11 cellular contexts compared by ENCODE assay signal in the genomic region with DNA sequence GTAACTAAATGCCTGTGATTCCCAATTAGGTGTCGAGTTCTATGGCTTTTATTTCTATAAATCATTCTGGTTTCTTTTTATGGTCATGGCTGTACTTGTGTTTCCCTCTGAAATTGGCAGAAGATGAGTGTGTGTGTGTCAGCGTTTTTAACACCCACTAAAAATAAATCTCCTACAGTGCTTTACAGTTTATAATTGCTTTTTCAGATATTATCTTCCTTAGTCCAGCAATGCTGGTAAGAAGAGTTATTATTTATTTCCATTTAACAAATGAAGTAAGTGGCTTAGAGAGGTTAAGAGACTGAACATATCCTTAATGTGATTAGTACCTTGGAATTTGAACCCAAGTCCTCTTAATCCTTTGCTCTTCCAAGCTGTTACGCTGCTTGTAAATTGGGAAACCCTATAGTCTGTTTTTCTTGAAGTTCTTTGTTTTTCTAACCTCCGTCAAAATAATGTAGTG.
A peak's percentile ranks its signal among the peaks of the same experiment; 100 is the strongest.
DNase-seq lines count a peak whose midpoint lies in the region; ATAC-seq, FAIRE-seq and TF ChIP-seq lines count a peak whose summit lies in the region.
"Had no signal": no experiment of that assay in that cellular context is flagged by ENCODE, and none has a peak within 500 bp of the region (broad histone marks: within the 10 kb centered on the region; RNA-seq: fewer than 3 reads in every experiment).

No MANE protein-coding gene starts in this region.

- H3K4me1 ChIP-seq in endodermal cell (ENCODE audit: control insufficient read depth, insufficient read depth, low read length) (peaks cover 45% of the 10 kb centered on the region), pancreas (peaks cover 53 to 59% (median 57%) of the 10 kb centered on the region in 3 donors)

- no peak overlapping the region for H3K9ac ChIP-seq in endodermal cell (ENCODE audit: extremely low read depth, low read length, poor library complexity, severe bottlenecking)

- no peak for FAIRE-seq in pancreas (lab: Jason Lieb, UNC)

- H3K27ac Mint-ChIP-seq in endodermal cell, result peak overlapping the region; percentile 71
- H3K27ac Mint-ChIP-seq: effector memory CD8-positive, alpha-beta T cell had no signal

- peak; percentile 44 for DNase-seq in D341Med (ENCODE audit: low spot score)
- peak; percentile 35 for DNase-seq in NCI-H1105 (lab: John Stamatoyannopoulos, UW)
- DNase-seq in endodermal cell, result no peak
- no peak for DNase-seq in pancreas
- DNase-seq in anterior cingulate cortex (lab: John Stamatoyannopoulos, UW), result no peak
- DNase-seq in GOT3 (lab: John Stamatoyannopoulos, UW), result no peak
- DNase-seq: C1 segment of cervical spinal cord; effector memory CD8-positive, alpha-beta T cell; T-helper 9 cell had no signal

- peak overlapping the region; percentile 67 for H3K4me3 ChIP-seq in endodermal cell (ENCODE audit: low read length)
- no peak overlapping the region for H3K4me3 ChIP-seq in pancreas

- no peaks in the 10 kb centered on the region for H3K27me3 ChIP-seq in endodermal cell (ENCODE audit: control insufficient read depth, insufficient read depth, low read length, poor library complexity, severe bottlenecking)
- no peaks in the 10 kb centered on the region for H3K27me3 ChIP-seq in pancreas

- peak overlapping the region; percentile 11 for H3K4me3 Mint-ChIP-seq in endodermal cell
- H3K4me3 Mint-ChIP-seq: effector memory CD8-positive, alpha-beta T cell had no signal

- peaks cover 5% of the 10 kb centered on the region for H3K36me3 Mint-ChIP-seq in endodermal cell (ENCODE audit: low read depth)

- H3K27ac ChIP-seq in endodermal cell (ENCODE audit: low read depth, low read length) (no peak overlapping the region), pancreas (peak overlapping the region; percentile 49 to 87 (median 68))

- H3K27me3 Mint-ChIP-seq in endodermal cell (ENCODE audit: insufficient read depth), result no peaks in the 10 kb centered on the region

- peaks cover 69% of the 10 kb centered on the region for H3K4me1 Mint-ChIP-seq in endodermal cell

- no peaks in the 10 kb centered on the region for H3K9me3 Mint-ChIP-seq in endodermal cell
- H3K9me3 Mint-ChIP-seq: effector memory CD8-positive, alpha-beta T cell had no signal

- no peak for TF ChIP-seq CTCF in endodermal cell (conservative IDR thresholded peaks at IDR 0.05)
- TF ChIP-seq CTCF in pancreas (IDR thresholded peaks at IDR 0.05), result no peak

- H3K36me3 ChIP-seq in endodermal cell (ENCODE audit: control insufficient read depth, insufficient read depth, low read length) (peaks cover 16% of the 10 kb centered on the region), pancreas (no peaks in the 10 kb centered on the region)

- no peaks in the 10 kb centered on the region for H3K9me3 ChIP-seq in endodermal cell (ENCODE audit: control insufficient read depth, low read length)
- H3K9me3 ChIP-seq in pancreas, result no peaks in the 10 kb centered on the region

- intact Hi-C loops in pancreas (cut with DNase I), result loop anchor here in 1 of 3 donors (10.0 kb wide), 1 partner anchor 115 kb away; no protein-coding TSS in a partner anchor

- ATAC-seq in pancreas (peak in 1 of 4 donors; percentile 1), GM21737 (IDR thresholded peaks at IDR 0.05; ENCODE audit: unreplicated experiment) (no peak), HG02623 (IDR thresholded peaks at IDR 0.05; ENCODE audit: unreplicated experiment) (no peak)
- ATAC-seq: effector memory CD8-positive, alpha-beta T cell had no signal

- 62% methylated on average over 3 of the region's 4 CpGs; no CpG with 5 or more reads in 1 of the 2 experiments for WGBS in endodermal cell (ENCODE audit: insufficient coverage in 1 of 2, insufficient read length in 1 of 2), 2 experiments
- 18 to 22% methylated on average over 4 of the region's 4 CpGs for WGBS in pancreas, 2 donors

Comparison
In these comparisons a context has a peak if more than half of its experiments do, and no peak if none do; other contexts are left out.
1. DNase-seq: peak in D341Med (single experiment) and NCI-H1105 (single experiment); none in endodermal cell (single experiment), pancreas (0 of 6), anterior cingulate cortex (0 of 58) and GOT3 (single experiment).